ENCODE assay signal across 2 cellular contexts in the genomic region with DNA sequence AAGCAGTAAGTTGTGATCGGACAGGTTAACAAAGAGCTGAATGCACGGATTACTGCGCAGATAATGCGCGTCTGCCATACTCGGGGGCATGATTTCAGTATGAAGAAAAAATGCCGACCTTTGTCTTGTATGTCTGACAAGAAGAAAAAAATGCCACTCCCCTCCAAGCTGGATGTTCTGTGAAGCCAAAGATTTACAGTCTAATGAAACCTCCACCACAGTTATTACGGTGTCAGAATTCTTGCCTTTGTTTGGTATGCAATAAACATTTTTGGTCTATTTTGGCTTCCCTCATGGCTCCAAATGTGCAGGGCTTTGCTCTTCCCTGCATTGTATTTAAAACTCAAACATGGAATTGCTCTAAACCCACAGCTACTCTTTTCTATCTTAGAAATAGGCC.
TF ChIP-seq lines count a peak whose summit lies in the region.

No MANE protein-coding gene starts in this region.

TF ChIP-seq in IMR-90, 13 proteins besides CTCF, POLR2A, EP300 and RAD21:
- TF ChIP-seq FOS (IDR thresholded peaks at IDR 0.05; ENCODE audit: low read depth, low read length) = no peak
- no peak for TF ChIP-seq SMC3 (IDR thresholded peaks at IDR 0.05; ENCODE audit: low read depth, low read length)
- TF ChIP-seq RFX5 (IDR thresholded peaks at IDR 0.05; ENCODE audit: low read depth, low read length) = no peak
- no peak for TF ChIP-seq MAFK (IDR thresholded peaks at IDR 0.05; ENCODE audit: low read depth, low read length)
- no peak for TF ChIP-seq CEBPB (IDR thresholded peaks at IDR 0.05; ENCODE audit: low read depth, low read length)
- TF ChIP-seq ELK1 (IDR thresholded peaks at IDR 0.05; ENCODE audit: borderline replicate concordance, low read depth, low read length) = no peak
- TF ChIP-seq MAZ (IDR thresholded peaks at IDR 0.05; ENCODE audit: borderline replicate concordance, low read depth, low read length) = no peak
- no peak for TF ChIP-seq MXI1 (IDR thresholded peaks at IDR 0.05; ENCODE audit: borderline replicate concordance, low read depth, low read length)
- TF ChIP-seq USF2 (IDR thresholded peaks at IDR 0.05; ENCODE audit: low read depth, low read length) = no peak
TF ChIP-seq in IMR-90: peak in this region for 0.

TF ChIP-seq in H1, 55 proteins besides CTCF, POLR2A, EP300 and RAD21:
- TF ChIP-seq CBX5 (IDR thresholded peaks at IDR 0.05; ENCODE audit: low read depth, low read length) (no peak), CREB1 (IDR thresholded peaks at IDR 0.05) (no peak), KDM5A (IDR thresholded peaks at IDR 0.05; ENCODE audit: low read length) (no peak), TAF7 (optimal IDR thresholded peaks at IDR 0.05; ENCODE audit: borderline replicate concordance, low read depth, low read length) (no peak), ASH2L (IDR thresholded peaks at IDR 0.05; ENCODE audit: low read length) (no peak), ATF2 (IDR thresholded peaks at IDR 0.05; ENCODE audit: low read length) (no peak), CBX8 (IDR thresholded peaks at IDR 0.05; ENCODE audit: borderline replicate concordance, low read depth, low read length) (no peak), RNF2 (IDR thresholded peaks at IDR 0.05; ENCODE audit: borderline replicate concordance, low read depth, low read length, missing control alignments, poor library complexity, severe bottlenecking) (no peak), CTBP2 (IDR thresholded peaks at IDR 0.05; ENCODE audit: borderline replicate concordance, insufficient read depth, insufficient read length, low read length) (no peak), HDAC2 (IDR thresholded peaks at IDR 0.05; ENCODE audit: borderline replicate concordance in 1 of 2, low read depth in 2 of 2, low read length in 2 of 2) (no peak), RXRA (IDR thresholded peaks at IDR 0.05; ENCODE audit: insufficient read depth, low read depth, low read length) (no peak), CHD1 (IDR thresholded peaks at IDR 0.05; ENCODE audit: low read depth, low read length) (no peak), TCF12 (IDR thresholded peaks at IDR 0.05; ENCODE audit: low read depth, low read length) (no peak)
